Comparison of ENCODE assay signal across 14 cellular contexts in genomic region chr7:48168159-48168558, GRCh38. TPM values are rescaled to one million over a fixed set of nuclear protein-coding genes. Genes with fewer than 3 reads are reported as not detected.
DNase-seq lines count a peak whose midpoint lies in the region; ATAC-seq, FAIRE-seq and TF ChIP-seq lines count a peak whose summit lies in the region.
"Had no signal": no experiment of that assay in that cellular context is flagged by ENCODE, and none has a peak within 500 bp of the region (broad histone marks: within the 10 kb centered on the region; RNA-seq: fewer than 3 reads in every experiment).

No MANE protein-coding gene starts in this region.

- 48 to 61% methylated on average over 2 of the region's 2 CpGs for WGBS in pancreas, 2 donors

- DNase-seq in ACHN (peak; percentile 25), HCEC 1CT (peak; percentile 70), adipocyte (ENCODE audit: low read depth) (peak; percentile 22), fibroblast of villous mesenchyme (ENCODE audit: low read depth) (peak; percentile 18), HuH-7 (ENCODE audit: low spot score) (no peak), CD1c-positive myeloid dendritic cell (ENCODE audit: extremely low spot score) (no peak), pancreas (no peak), superior temporal gyrus (ENCODE audit: extremely low spot score) (no peak)
- DNase-seq: activated T-cell treated with anti-CD3 and anti-CD28 coated beads for 4 hours; effector CD4-positive, alpha-beta T cell; NCI-H748 treated with DMSO at 0.1 percent for 48 hours; stimulated activated CD4-positive, alpha-beta T cell treated with anti-CD3 and anti-CD28 coated beads, Interleukin-2, amount 100 ng/mL, for 24 hours had no signal

- H3K27ac ChIP-seq in pancreas: no peak overlapping the region
- H3K27ac ChIP-seq: hepatocyte had no signal

- in situ Hi-C loops in ACHN (cut with HindIII; ENCODE audit: low pct_ligation_motif_present, low pct_unique_long_range_greater_than_20kb, low sequenced_read_pairs): no loop called here

- H3K9me3 ChIP-seq in adipocyte (ENCODE audit: control insufficient read depth, low read length): no peaks in the 10 kb centered on the region
- H3K9me3 ChIP-seq in pancreas: no peaks in the 10 kb centered on the region

- TF ChIP-seq CTCF in fibroblast of villous mesenchyme (IDR thresholded peaks at IDR 0.05; ENCODE audit: insufficient read depth, low read depth, low read length) (no peak), pancreas (IDR thresholded peaks at IDR 0.05) (no peak)

- H3K9ac ChIP-seq in adipocyte (ENCODE audit: low read length): no peak overlapping the region

- intact Hi-C loops in pancreas (cut with DNase I): no loop called here

- H3K36me3 ChIP-seq in adipocyte (ENCODE audit: control insufficient read depth, insufficient read depth, low read length, severe bottlenecking) (no peaks in the 10 kb centered on the region), pancreas (no peaks in the 10 kb centered on the region)

- FAIRE-seq in pancreas (lab: Jason Lieb, UNC): no peak

- H3K4me1 ChIP-seq in adipocyte (ENCODE audit: control insufficient read depth, insufficient read depth, low read length): no peaks in the 10 kb centered on the region
- H3K4me1 ChIP-seq in pancreas: no peaks in the 10 kb centered on the region

- no peaks in the 10 kb centered on the region for H3K27me3 ChIP-seq in adipocyte (replicated peaks; ENCODE audit: control insufficient read depth, insufficient read depth, low read length)
- no peaks in the 10 kb centered on the region for H3K27me3 ChIP-seq in pancreas
- H3K27me3 ChIP-seq: hepatocyte had no signal

- no peak for ATAC-seq in pancreas
- ATAC-seq: stimulated activated effector memory CD8-positive, alpha-beta T cell treated with anti-CD3 and anti-CD28 coated beads, Interleukin-12 subunit alpha, Interleukin-12 subunit beta, amount 100 ng/mL, for 72 hours had no signal

- H3K4me3 ChIP-seq in adipocyte (ENCODE audit: low read length) (no peak overlapping the region), fibroblast of villous mesenchyme (ENCODE audit: low read depth, low read length) (no peak overlapping the region), pancreas (no peak overlapping the region)
- H3K4me3 ChIP-seq: hepatocyte had no signal

RNA-seq across cellular contexts. Expression of gene ABCA13, which starts 3.1 kb away (rescaled TPM):
- total RNA-seq in fibroblast of villous mesenchyme: under 0.01 TPM in 1 of 2 replicates, not detected in the other
- total RNA-seq in pancreas: 1 to 10 TPM in 1 of 6 donors, under 1 TPM in 5; 0.05 to 1.5 (median 0.40) TPM
- polyA plus RNA-seq in pancreas: under 1 TPM; under 0.01 to 0.33 TPM

Comparison
In these comparisons a context has a peak if more than half of its experiments do, and no peak if none do; other contexts are left out.
1. DNase-seq: peak in ACHN (single experiment), HCEC 1CT (single experiment), adipocyte (single experiment) and fibroblast of villous mesenchyme (single experiment); none in HuH-7 (single experiment), CD1c-positive myeloid dendritic cell (single experiment), pancreas (0 of 6) and superior temporal gyrus (single experiment).